12 cellular contexts compared by ENCODE assay signal in genomic region chr4:37392540-37393255, GRCh38.
DNase-seq lines count a peak whose midpoint lies in the region; ATAC-seq, FAIRE-seq and TF ChIP-seq lines count a peak whose summit lies in the region.
"Had no signal": no experiment of that assay in that cellular context is flagged by ENCODE, and none has a peak within 500 bp of the region (broad histone marks: within the 10 kb centered on the region; RNA-seq: fewer than 3 reads in every experiment).

No MANE protein-coding gene starts in this region.

- H3K27ac ChIP-seq in coronary artery, result no peak overlapping the region
- H3K27ac ChIP-seq in CD4-positive, alpha-beta T cell (ENCODE audit: low read depth, low read length), result no peak overlapping the region
- H3K27ac ChIP-seq: BLaER1 had no signal

- TF ChIP-seq POLR2A in GM12892 (IDR thresholded peaks at IDR 0.05; ENCODE audit: low read depth, low read length), result no peak

- no peak overlapping the region for H3K4me3 ChIP-seq in coronary artery
- H3K4me3 ChIP-seq: BLaER1 had no signal

- H3K27me3 Mint-ChIP-seq in CD4-positive, alpha-beta T cell, result peaks cover 28% of the 10 kb centered on the region
- H3K27me3 Mint-ChIP-seq: progenitor cell of endocrine pancreas had no signal

- no peak overlapping the region for H3K4me3 Mint-ChIP-seq in CD4-positive, alpha-beta T cell
- H3K4me3 Mint-ChIP-seq: activated naive CD8-positive, alpha-beta T cell had no signal

- CTCF ChIA-PET in CD4-positive, alpha-beta T cell (lab: Charles Lee), result no interaction called here

- no peaks in the 10 kb centered on the region for H3K27me3 ChIP-seq in CD4-positive, alpha-beta T cell (ENCODE audit: control insufficient read depth, insufficient read depth, low read length)
- H3K27me3 ChIP-seq: BLaER1 had no signal

- no peak for TF ChIP-seq CTCF in coronary artery (IDR thresholded peaks at IDR 0.05)
- no peak for TF ChIP-seq CTCF in CD4-positive, alpha-beta T cell (IDR thresholded peaks at IDR 0.05)

- no peaks in the 10 kb centered on the region for H3K4me1 Mint-ChIP-seq in CD4-positive, alpha-beta T cell (ENCODE audit: low read depth)

- POLR2A ChIA-PET in CD4-positive, alpha-beta T cell (lab: Charles Lee), result no interaction called here

- FAIRE-seq in GM12892 (lab: Jason Lieb, UNC), result no peak
- FAIRE-seq: TTC549 had no signal

- no peaks in the 10 kb centered on the region for H3K9me3 Mint-ChIP-seq in CD4-positive, alpha-beta T cell

- ATAC-seq in HG02798 (IDR thresholded peaks at IDR 0.05; ENCODE audit: poor library complexity, unreplicated experiment), result peak; percentile 32
- ATAC-seq in CD4-positive, alpha-beta T cell (ENCODE audit: poor library complexity), result no peak

- no peaks in the 10 kb centered on the region for H3K9me3 ChIP-seq in CD4-positive, alpha-beta T cell (ENCODE audit: control insufficient read depth, low read length)
- H3K9me3 ChIP-seq: BLaER1 had no signal

- H3K36me3 Mint-ChIP-seq in CD4-positive, alpha-beta T cell (ENCODE audit: low read depth), result no peaks in the 10 kb centered on the region
- H3K36me3 Mint-ChIP-seq: activated naive CD8-positive, alpha-beta T cell had no signal

- no peak overlapping the region for H3K27ac Mint-ChIP-seq in CD4-positive, alpha-beta T cell
- H3K27ac Mint-ChIP-seq: activated naive CD8-positive, alpha-beta T cell; progenitor cell of endocrine pancreas had no signal

- peak; percentile 91 for DNase-seq in Ammon's horn (ENCODE audit: low spot score)
- DNase-seq in astrocyte of the hippocampus (ENCODE audit: low read depth, low spot score), result peak; percentile 62
- DNase-seq in kidney tubule cell (ENCODE audit: low spot score), result peak; percentile 89
- DNase-seq in coronary artery (ENCODE audit: low spot score), result no peak
- DNase-seq in CD4-positive, alpha-beta T cell, result no peak
- DNase-seq in DMS79 (lab: John Stamatoyannopoulos, UW), result no peak
- no peak for DNase-seq in GM12892 (ENCODE audit: insufficient read length)

- intact Hi-C loops in CD4-positive, alpha-beta T cell (cut with DNase I, micrococcal nuclease), result loop anchor here (5.0 kb wide), 2 partner anchors 975 to 1045 kb away; no protein-coding TSS in a partner anchor

Comparison
In these comparisons a context has a peak if more than half of its experiments do, and no peak if none do; other contexts are left out.
1. DNase-seq: peak in Ammon's horn (single experiment), astrocyte of the hippocampus (single experiment) and kidney tubule cell (single experiment); none in coronary artery (single experiment), CD4-positive, alpha-beta T cell (0 of 10), DMS79 (single experiment) and GM12892 (single experiment).